In the genomic region with DNA sequence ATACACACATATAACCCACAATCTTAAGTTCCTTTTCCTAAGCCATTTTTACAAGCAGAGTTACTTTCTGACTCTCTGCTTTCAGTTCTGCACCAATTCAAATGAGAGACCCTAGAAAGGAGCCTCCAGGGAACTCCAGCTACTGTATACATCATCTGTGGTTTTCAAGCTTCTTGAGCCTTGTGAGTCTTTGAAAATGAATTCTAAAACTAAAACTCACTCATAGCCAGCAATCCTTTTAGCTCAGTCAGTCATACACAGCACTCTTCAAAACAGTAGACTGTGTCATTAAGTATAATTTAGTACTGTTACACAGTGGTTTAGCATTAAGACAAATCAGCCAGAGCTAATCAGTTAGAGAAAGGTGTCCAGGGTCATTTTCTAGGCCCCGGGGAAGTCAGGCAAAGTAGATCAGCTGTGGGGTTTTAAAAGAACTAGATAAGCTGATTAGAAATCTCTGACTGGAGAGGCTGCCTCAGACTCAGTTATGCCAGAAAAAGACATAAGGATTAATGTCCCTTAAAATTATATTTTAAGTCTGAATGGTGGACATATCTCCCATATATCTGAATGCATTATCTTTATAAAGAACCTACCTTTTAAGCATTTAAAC, we compare ENCODE assay signal across 9 cellular contexts.
DNase-seq lines count a peak whose midpoint lies in the region; ATAC-seq, FAIRE-seq and TF ChIP-seq lines count a peak whose summit lies in the region.
"Had no signal": no experiment of that assay in that cellular context is flagged by ENCODE, and none has a peak within 500 bp of the region (broad histone marks: within the 10 kb centered on the region; RNA-seq: fewer than 3 reads in every experiment).

No MANE protein-coding gene starts in this region.

- H3K4me3 ChIP-seq in SJCRH30 (no peak overlapping the region), stomach (no peak overlapping the region)
- H3K4me3 ChIP-seq: heart right ventricle had no signal

- H3K27me3 ChIP-seq in SJCRH30 (no peaks in the 10 kb centered on the region), stomach (no peaks in the 10 kb centered on the region)
- H3K27me3 ChIP-seq: heart right ventricle had no signal

- H3K4me3 Mint-ChIP-seq in naive B cell = peak overlapping the region in 1 of 8 donors; percentile 12

- no peaks in the 10 kb centered on the region for H3K36me3 Mint-ChIP-seq in naive B cell

- TF ChIP-seq CTCF in stomach (IDR thresholded peaks at IDR 0.05) = no peak

- 0 to 23% (median 4%) methylated on average over 1 of the region's 1 CpG for WGBS in stomach, 5 donors

- H3K27ac ChIP-seq in SJCRH30 (peak overlapping the region; percentile 3; the same call in 1 of the 2 replicates), stomach (no peak overlapping the region)

- no peak for TF ChIP-seq EP300 in stomach (IDR thresholded peaks at IDR 0.05)

- peaks cover 0 to 6% (median 4%) of the 10 kb centered on the region in 3 donors for H3K4me1 Mint-ChIP-seq in naive B cell

- H3K27me3 Mint-ChIP-seq in naive B cell = no peaks in the 10 kb centered on the region

- DNase-seq in SJCRH30 = peak; percentile 33 to 57
- peak; percentile 2 for DNase-seq in naive B cell
- no peak for DNase-seq in activated CD4-positive, CD25-positive, alpha-beta regulatory T cell (lab: John Stamatoyannopoulos, UW)
- no peak for DNase-seq in stomach
- no peak for DNase-seq in frontal cortex (ENCODE audit: low spot score in 2 of 2)
- DNase-seq in GM03348 (ENCODE audit: low spot score) = no peak
- DNase-seq: heart right ventricle had no signal

- ATAC-seq in GM18870 (IDR thresholded peaks at IDR 0.05; ENCODE audit: unreplicated experiment) = peak; percentile 55
- peak; percentile 81 for ATAC-seq in HG03025 (IDR thresholded peaks at IDR 0.05; ENCODE audit: low FRiP score, unreplicated experiment)
- ATAC-seq in naive B cell (ENCODE audit: low read depth in 2 of 2) = peak; percentile 41 to 63

- no peak for FAIRE-seq in frontal cortex (lab: Jason Lieb, UNC)

- TF ChIP-seq POLR2A in stomach (IDR thresholded peaks at IDR 0.05) = no peak

- H3K27ac Mint-ChIP-seq in naive B cell = peak overlapping the region in 2 of 6 donors; percentile 9 to 39

- H3K36me3 ChIP-seq in SJCRH30 (no peaks in the 10 kb centered on the region), stomach (no peaks in the 10 kb centered on the region)
- H3K36me3 ChIP-seq: heart right ventricle had no signal

- intact Hi-C loops in stomach (cut with DNase I; ENCODE audit: low total_unique reads) = no loop called here

- no peaks in the 10 kb centered on the region for H3K9me3 Mint-ChIP-seq in naive B cell

- H3K9me3 ChIP-seq in SJCRH30 (replicated peaks) (no peaks in the 10 kb centered on the region; the same call in 1 of the 2 replicates), stomach (no peaks in the 10 kb centered on the region)
- H3K9me3 ChIP-seq: heart right ventricle had no signal

- H3K4me1 ChIP-seq in SJCRH30 (peaks cover 35% of the 10 kb centered on the region), stomach (peaks cover 0 to 16% (median 0%) of the 10 kb centered on the region in 4 donors)

Comparison
In these comparisons a context has a peak if more than half of its experiments do, and no peak if none do; other contexts are left out.
1. DNase-seq: peak in SJCRH30 (2 of 2) and naive B cell (single experiment); none in activated CD4-positive, CD25-positive, alpha-beta regulatory T cell (0 of 4), stomach (single experiment), frontal cortex (0 of 2) and GM03348 (single experiment).
2. Peak in every context shown above with its lines, with median percentiles within 50 percentile points of each other: ATAC-seq.